14 cellular contexts compared by ENCODE assay signal in genomic region chr15:62976301-62976842, GRCh38.
DNase-seq lines count a peak whose midpoint lies in the region; TF ChIP-seq lines count a peak whose summit lies in the region.
"Had no signal": no experiment of that assay in that cellular context is flagged by ENCODE, and none has a peak within 500 bp of the region (broad histone marks: within the 10 kb centered on the region; RNA-seq: fewer than 3 reads in every experiment).

No MANE protein-coding gene starts in this region.

- intact Hi-C loops in head of caudate nucleus (cut with DNase I): no loop called here

- TF ChIP-seq CTCF in smooth muscle cell (IDR thresholded peaks at IDR 0.05; ENCODE audit: borderline replicate concordance, insufficient read depth, poor library complexity, severe bottlenecking): no peak

- no peak overlapping the region for H2AFZ ChIP-seq in smooth muscle cell (ENCODE audit: low read depth)

- peak overlapping the region; percentile 6 for H3K27ac ChIP-seq in smooth muscle cell (ENCODE audit: low read depth)
- H3K27ac ChIP-seq: coronary artery, thyroid gland had no signal

- peak overlapping the region; percentile 1 for H3K4me2 ChIP-seq in smooth muscle cell

- DNase-seq in GM03348 (ENCODE audit: low spot score): peak; percentile 54
- peak; percentile 69 for DNase-seq in adipocyte (ENCODE audit: low read depth)
- DNase-seq in foreskin melanocyte: peak; percentile 17
- DNase-seq in smooth muscle cell (lab: John Stamatoyannopoulos, UW; ENCODE audit: unreplicated experiment): no peak
- DNase-seq in head of caudate nucleus: no peak
- DNase-seq in NCI-H146 (lab: John Stamatoyannopoulos, UW): no peak
- no peak for DNase-seq in cerebellum (ENCODE audit: low spot score)
- DNase-seq: activated naive CD4-positive, alpha-beta T cell treated with anti-CD3 and anti-CD28 coated beads, Interleukin-2, amount 10 ng/mL, durations not matched to agents 7 days and 5 days; DMS 273 treated with DMSO at 0.1 percent for 48 hours; NCI-H1048; NCI-H524; RPMI8226; thyroid gland had no signal

- H3K36me3 ChIP-seq in adipocyte (ENCODE audit: control insufficient read depth, insufficient read depth, low read length, severe bottlenecking): no peaks in the 10 kb centered on the region
- H3K36me3 ChIP-seq in smooth muscle cell (ENCODE audit: low read depth): no peaks in the 10 kb centered on the region
- H3K36me3 ChIP-seq: thyroid gland had no signal

- H3K9ac ChIP-seq in adipocyte (ENCODE audit: low read length) (no peak overlapping the region), smooth muscle cell (ENCODE audit: low read depth) (no peak overlapping the region)

- no peaks in the 10 kb centered on the region for H3K9me3 ChIP-seq in adipocyte (ENCODE audit: control insufficient read depth, low read length)
- no peaks in the 10 kb centered on the region for H3K9me3 ChIP-seq in smooth muscle cell (replicated peaks; ENCODE audit: low read depth)
- H3K9me3 ChIP-seq: thyroid gland had no signal

- H3K4me3 ChIP-seq in adipocyte (ENCODE audit: low read length) (no peak overlapping the region), smooth muscle cell (no peak overlapping the region)
- H3K4me3 ChIP-seq: coronary artery, thyroid gland had no signal

- H3K79me2 ChIP-seq in smooth muscle cell (ENCODE audit: low read depth): no peaks in the 10 kb centered on the region

- no peaks in the 10 kb centered on the region for H3F3A ChIP-seq in smooth muscle cell (ENCODE audit: low read depth)

- H4K20me1 ChIP-seq in smooth muscle cell (ENCODE audit: low read depth): no peaks in the 10 kb centered on the region

- peaks cover 10% of the 10 kb centered on the region for H3K4me1 ChIP-seq in adipocyte (ENCODE audit: control insufficient read depth, insufficient read depth, low read length)
- peaks cover 8% of the 10 kb centered on the region for H3K4me1 ChIP-seq in smooth muscle cell (ENCODE audit: low read depth)
- H3K4me1 ChIP-seq: thyroid gland had no signal

- 11% methylated on average over 2 of the region's 2 CpGs for WGBS in smooth muscle cell (ENCODE audit: low lambda C conversion rate)

- H3K27me3 ChIP-seq in adipocyte (replicated peaks; ENCODE audit: control insufficient read depth, insufficient read depth, low read length) (peaks cover 2% of the 10 kb centered on the region), smooth muscle cell (ENCODE audit: low read depth) (no peaks in the 10 kb centered on the region)
- H3K27me3 ChIP-seq: thyroid gland had no signal

Comparison
In these comparisons a context has a peak if more than half of its experiments do, and no peak if none do; other contexts are left out.
1. DNase-seq: peak in GM03348 (single experiment), adipocyte (single experiment) and foreskin melanocyte (single experiment); none in smooth muscle cell (single experiment), head of caudate nucleus (0 of 42), NCI-H146 (single experiment) and cerebellum (single experiment).